ENCODE assay signal across 1 cellular context in the genomic region with DNA sequence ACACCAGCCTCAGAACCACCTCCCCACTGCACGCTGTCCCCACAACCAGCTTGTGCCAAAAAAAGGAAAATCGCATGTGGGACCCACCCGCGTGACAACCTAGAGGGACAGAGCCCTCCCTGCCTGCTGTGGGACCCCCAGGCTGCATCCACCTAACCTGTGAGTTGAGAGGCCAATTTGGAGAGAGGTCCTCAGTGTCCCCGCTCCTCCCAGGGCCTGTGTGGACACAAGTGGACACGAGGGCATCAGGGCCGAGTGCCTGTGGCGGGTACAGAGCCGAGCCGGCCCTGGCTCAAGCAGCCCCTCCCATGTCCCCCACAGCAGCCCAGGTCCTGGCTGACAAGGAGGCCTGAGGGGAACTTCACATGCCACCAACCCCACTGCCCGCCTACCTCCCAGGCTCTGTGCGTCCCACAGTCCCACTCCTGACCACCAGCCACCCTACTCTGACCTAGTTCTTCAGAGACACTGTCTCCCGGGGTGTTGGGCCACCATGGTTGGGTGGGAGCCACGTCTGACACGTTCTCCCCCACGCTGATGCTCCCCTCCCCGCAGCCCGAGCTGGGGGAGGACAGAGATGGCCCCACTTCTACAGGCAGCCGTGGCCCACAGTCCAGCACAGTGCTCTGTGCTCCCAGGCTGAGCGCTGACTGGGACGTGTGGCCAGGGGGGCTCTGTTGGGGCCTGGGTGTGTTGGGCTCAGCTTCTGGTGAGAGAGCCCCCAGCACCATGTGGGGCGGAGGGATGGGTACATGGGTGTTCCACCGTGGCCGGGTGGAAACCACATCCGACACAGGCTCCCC.
A peak's percentile ranks its signal among the peaks of the same experiment; 100 is the strongest.
TF ChIP-seq lines count a peak whose summit lies in the region.

No MANE protein-coding gene starts in this region.

TF ChIP-seq in HEK293, 187 proteins besides CTCF, POLR2A, EP300 and RAD21:
- TF ChIP-seq SCRT2 (tag by site-specific recombination; IDR thresholded peaks at IDR 0.05): no peak
- TF ChIP-seq, protein P1, sequence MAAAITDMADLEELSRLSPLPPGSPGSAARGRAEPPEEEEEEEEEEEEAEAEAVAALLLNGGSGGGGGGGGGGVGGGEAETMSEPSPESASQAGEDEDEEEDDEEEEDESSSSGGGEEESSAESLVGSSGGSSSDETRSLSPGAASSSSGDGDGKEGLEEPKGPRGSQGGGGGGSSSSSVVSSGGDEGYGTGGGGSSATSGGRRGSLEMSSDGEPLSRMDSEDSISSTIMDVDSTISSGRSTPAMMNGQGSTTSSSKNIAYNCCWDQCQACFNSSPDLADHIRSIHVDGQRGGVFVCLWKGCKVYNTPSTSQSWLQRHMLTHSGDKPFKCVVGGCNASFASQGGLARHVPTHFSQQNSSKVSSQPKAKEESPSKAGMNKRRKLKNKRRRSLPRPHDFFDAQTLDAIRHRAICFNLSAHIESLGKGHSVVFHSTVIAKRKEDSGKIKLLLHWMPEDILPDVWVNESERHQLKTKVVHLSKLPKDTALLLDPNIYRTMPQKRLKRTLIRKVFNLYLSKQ (tag by site-specific recombination; IDR thresholded peaks at IDR 0.05; ENCODE audit: borderline replicate concordance): no peak
- TF ChIP-seq, protein P2, sequence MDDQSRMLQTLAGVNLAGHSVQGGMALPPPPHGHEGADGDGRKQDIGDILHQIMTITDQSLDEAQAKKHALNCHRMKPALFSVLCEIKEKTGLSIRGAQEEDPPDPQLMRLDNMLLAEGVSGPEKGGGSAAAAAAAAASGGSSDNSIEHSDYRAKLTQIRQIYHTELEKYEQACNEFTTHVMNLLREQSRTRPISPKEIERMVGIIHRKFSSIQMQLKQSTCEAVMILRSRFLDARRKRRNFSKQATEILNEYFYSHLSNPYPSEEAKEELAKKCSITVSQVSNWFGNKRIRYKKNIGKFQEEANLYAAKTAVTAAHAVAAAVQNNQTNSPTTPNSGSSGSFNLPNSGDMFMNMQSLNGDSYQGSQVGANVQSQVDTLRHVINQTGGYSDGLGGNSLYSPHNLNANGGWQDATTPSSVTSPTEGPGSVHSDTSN (CRISPR knock-in tag; IDR thresholded peaks at IDR 0.05): 0 out of 2 replicates have a peak, but pooled peaks have one; percentile 52
- TF ChIP-seq ZBTB44 (tag by site-specific recombination; IDR thresholded peaks at IDR 0.05): no peak
- TF ChIP-seq, protein P3, sequence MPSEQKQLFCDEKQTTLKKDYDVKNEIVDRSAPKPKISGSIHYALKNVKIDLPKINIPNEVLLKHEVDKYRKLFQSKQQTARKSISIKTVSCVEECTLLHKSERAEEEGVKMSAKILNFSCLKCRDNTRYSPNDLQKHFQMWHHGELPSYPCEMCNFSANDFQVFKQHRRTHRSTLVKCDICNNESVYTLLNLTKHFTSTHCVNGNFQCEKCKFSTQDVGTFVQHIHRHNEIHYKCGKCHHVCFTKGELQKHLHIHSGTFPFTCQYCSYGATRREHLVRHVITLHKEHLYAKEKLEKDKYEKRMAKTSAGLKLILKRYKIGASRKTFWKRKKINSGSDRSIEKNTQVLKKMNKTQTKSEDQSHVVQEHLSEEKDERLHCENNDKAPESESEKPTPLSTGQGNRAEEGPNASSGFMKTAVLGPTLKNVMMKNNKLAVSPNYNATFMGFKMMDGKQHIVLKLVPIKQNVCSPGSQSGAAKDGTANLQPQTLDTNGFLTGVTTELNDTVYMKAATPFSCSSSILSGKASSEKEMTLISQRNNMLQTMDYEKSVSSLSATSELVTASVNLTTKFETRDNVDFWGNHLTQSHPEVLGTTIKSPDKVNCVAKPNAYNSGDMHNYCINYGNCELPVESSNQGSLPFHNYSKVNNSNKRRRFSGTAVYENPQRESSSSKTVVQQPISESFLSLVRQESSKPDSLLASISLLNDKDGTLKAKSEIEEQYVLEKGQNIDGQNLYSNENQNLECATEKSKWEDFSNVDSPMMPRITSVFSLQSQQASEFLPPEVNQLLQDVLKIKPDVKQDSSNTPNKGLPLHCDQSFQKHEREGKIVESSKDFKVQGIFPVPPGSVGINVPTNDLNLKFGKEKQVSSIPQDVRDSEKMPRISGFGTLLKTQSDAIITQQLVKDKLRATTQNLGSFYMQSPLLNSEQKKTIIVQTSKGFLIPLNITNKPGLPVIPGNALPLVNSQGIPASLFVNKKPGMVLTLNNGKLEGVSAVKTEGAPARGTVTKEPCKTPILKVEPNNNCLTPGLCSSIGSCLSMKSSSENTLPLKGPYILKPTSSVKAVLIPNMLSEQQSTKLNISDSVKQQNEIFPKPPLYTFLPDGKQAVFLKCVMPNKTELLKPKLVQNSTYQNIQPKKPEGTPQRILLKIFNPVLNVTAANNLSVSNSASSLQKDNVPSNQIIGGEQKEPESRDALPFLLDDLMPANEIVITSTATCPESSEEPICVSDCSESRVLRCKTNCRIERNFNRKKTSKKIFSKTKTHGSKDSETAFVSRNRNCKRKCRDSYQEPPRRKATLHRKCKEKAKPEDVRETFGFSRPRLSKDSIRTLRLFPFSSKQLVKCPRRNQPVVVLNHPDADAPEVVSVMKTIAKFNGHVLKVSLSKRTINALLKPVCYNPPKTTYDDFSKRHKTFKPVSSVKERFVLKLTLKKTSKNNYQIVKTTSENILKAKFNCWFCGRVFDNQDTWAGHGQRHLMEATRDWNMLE (tag by site-specific recombination; conservative IDR thresholded peaks at IDR 0.05; ENCODE audit: low read depth): no peak
- TF ChIP-seq ZNF692 (tag by site-specific recombination; IDR thresholded peaks at IDR 0.05): peak; percentile 84
- TF ChIP-seq ZNF146 (tag by site-specific recombination; IDR thresholded peaks at IDR 0.05): no peak
- no peak for TF ChIP-seq SCRT1 (tag by site-specific recombination; IDR thresholded peaks at IDR 0.05; ENCODE audit: borderline replicate concordance)
- peak; percentile 84 for TF ChIP-seq ZFP69B (tag by site-specific recombination; IDR thresholded peaks at IDR 0.05)
- TF ChIP-seq HOXD13 (CRISPR knock-in tag; IDR thresholded peaks at IDR 0.05; ENCODE audit: borderline replicate concordance): no peak
- TF ChIP-seq FEZF1 (tag by site-specific recombination; IDR thresholded peaks at IDR 0.05): no peak
- no peak for TF ChIP-seq KLF7 (tag by site-specific recombination; IDR thresholded peaks at IDR 0.05; ENCODE audit: borderline replicate concordance)
- TF ChIP-seq SP3 (tag by site-specific recombination; IDR thresholded peaks at IDR 0.05): no peak
